18 cellular contexts compared by ENCODE assay signal in the genomic region with DNA sequence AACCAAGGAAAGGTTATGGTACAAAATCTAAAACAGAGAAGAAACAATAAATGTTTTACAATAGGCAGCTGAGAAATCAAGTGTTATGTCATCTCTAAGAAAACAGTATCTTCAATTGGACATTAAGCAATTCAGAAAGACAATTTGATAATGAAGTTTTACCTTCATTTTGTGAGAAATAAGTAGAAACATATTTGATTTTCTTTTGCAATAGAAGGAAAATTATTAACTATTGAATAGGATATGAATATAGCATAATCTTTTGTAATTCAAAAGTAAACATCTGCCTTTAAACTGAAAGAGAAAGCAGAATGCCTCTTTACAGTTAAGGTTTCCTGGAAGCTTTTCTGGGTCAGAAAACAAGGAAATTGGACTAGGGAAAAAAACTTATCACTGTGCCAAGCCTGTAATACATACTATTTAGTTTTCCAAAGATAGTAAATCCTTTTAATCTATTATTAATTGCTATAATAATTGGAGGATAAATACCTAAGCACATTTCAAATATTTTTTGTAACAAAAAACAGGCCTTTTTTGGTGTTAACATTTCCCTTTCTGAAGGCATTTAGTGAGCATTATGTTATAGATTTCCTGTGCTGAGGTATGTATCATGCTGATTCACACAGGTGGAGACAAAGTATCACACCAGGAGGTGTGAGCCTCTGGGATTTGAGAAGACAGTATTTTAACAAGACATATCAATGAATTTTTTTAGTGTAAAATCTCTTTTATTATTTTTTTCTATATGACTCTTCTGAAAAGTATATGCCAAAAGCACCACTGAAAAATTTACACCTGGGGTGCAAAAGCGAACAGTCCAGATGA.
DNase-seq lines count a peak whose midpoint lies in the region; ATAC-seq and TF ChIP-seq lines count a peak whose summit lies in the region.
"Had no signal": no experiment of that assay in that cellular context is flagged by ENCODE, and none has a peak within 500 bp of the region (broad histone marks: within the 10 kb centered on the region; RNA-seq: fewer than 3 reads in every experiment).

No MANE protein-coding gene starts in this region.

- TF ChIP-seq CTCF in foreskin keratinocyte (conservative IDR thresholded peaks at IDR 0.05): peak; percentile 55

- no peaks in the 10 kb centered on the region for H3K36me3 ChIP-seq in HUES64 (ENCODE audit: insufficient read depth, low read length)
- H3K36me3 ChIP-seq: prostate gland had no signal

- H3K4me3 ChIP-seq in HUES64 (ENCODE audit: low read length): no peak overlapping the region
- H3K4me3 ChIP-seq: lung, prostate gland had no signal

- DNase-seq in amniotic epithelial cell (ENCODE audit: low read depth) (peak; percentile 5), foreskin keratinocyte (peak in 1 of 2 donors; percentile 22), NCI-H2029 treated with DMSO at 0.1 percent for 48 hours (lab: John Stamatoyannopoulos, UW) (no peak), AG20443 (ENCODE audit: low spot score) (no peak), germinal center (ENCODE audit: low spot score) (no peak)
- DNase-seq: amniotic stem cell, C1 segment of cervical spinal cord, cerebellar nuclear complex, Kasumi-1, NCI-H1417 treated with DMSO at 0.1 percent for 48 hours, NCI-H226 had no signal

- H3K27ac ChIP-seq in HUES64 (ENCODE audit: low read depth, low read length) (peak overlapping the region; percentile 75), foreskin keratinocyte (no peak overlapping the region)
- H3K27ac ChIP-seq: HL-60, prostate gland had no signal

- no CpG with 5 or more reads among the region's 1 CpG for WGBS in HUES64

- peak; percentile 45 for ATAC-seq in foreskin keratinocyte
- ATAC-seq in HG03175 (IDR thresholded peaks at IDR 0.05; ENCODE audit: unreplicated experiment): no peak
- ATAC-seq: natural killer cell treated with Interleukin-12 subunit alpha and Interleukin-12 subunit beta and Interleukin-15 and Interleukin-18, amount 100 ng/mL, for 72 hours; stimulated activated effector memory CD8-positive, alpha-beta T cell treated with anti-CD3 and anti-CD28 coated beads, Interleukin-12 subunit alpha, Interleukin-12 subunit beta, amount 100 ng/mL, for 72 hours had no signal

- no peaks in the 10 kb centered on the region for H3K9me3 ChIP-seq in HUES64 (ENCODE audit: insufficient read depth, low read depth, low read length)
- H3K9me3 ChIP-seq: prostate gland had no signal

- H3K9ac ChIP-seq in HUES64 (ENCODE audit: low read depth, low read length): peak overlapping the region; percentile 22; the same call in 1 of the 2 replicates

- H3K27me3 ChIP-seq in HUES64 (ENCODE audit: insufficient read depth, low read length): no peaks in the 10 kb centered on the region
- no peaks in the 10 kb centered on the region for H3K27me3 ChIP-seq in foreskin keratinocyte

- H3K4me1 ChIP-seq in HUES64 (ENCODE audit: insufficient read depth, low read length) (peaks cover 20% of the 10 kb centered on the region), foreskin keratinocyte (peaks cover 11% of the 10 kb centered on the region)
- H3K4me1 ChIP-seq: prostate gland had no signal
